Comparison of ENCODE assay signal across 8 cellular contexts in the genomic region with DNA sequence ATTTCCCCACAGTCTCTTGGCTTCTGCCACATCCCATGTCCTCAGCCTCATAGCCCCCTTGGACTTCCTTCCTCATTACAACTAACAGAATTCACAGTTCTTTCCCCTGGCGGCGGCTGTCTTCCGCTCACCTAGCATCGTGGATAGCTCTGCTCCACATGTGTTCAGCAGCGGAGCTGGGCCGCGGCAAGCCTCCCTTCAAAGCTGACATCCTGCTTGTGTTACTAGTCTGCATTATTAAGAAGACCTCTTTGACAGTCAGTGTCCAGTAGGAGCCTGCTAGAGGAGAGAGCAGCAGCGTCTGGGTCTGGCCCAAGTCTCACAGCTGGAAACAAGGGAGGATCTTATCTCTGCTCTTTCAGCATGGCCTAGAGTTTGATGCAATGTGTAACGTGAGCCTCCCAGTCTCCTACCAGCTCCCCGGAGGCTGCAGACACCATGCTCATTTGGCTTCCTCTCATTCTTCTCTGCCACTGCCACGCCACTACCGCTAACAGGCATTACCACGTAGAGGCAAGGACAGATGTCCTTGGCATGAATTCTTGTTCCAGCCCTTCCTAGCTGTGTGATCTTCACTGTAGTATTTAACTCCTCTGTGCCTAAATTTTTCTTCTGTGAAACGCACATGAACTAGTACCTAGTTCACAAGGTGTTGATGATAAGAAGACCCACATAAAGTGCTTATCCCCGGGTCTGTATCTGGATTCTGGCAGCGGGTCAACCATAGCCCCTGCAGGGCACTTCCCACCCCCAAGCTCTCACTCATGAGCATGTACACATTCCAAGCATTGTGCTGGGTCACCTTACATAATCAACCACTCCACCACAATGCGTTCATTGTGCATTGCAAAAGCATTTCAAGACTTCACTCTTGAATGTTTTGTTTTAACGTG.
A peak's percentile ranks its signal among the peaks of the same experiment; 100 is the strongest.
DNase-seq lines count a peak whose midpoint lies in the region; ATAC-seq and TF ChIP-seq lines count a peak whose summit lies in the region.

No MANE protein-coding gene starts in this region.

- H3K27ac Mint-ChIP-seq in chondrocyte (ENCODE audit: unreplicated experiment) = peak overlapping the region; percentile 74
- peak overlapping the region in 5 of 6 donors; percentile 24 to 96 (median 48) for H3K27ac Mint-ChIP-seq in naive B cell

- ATAC-seq in naive B cell (ENCODE audit: low read depth in 2 of 2) (peak in 1 of 2 donors; percentile 25), GM19351 (IDR thresholded peaks at IDR 0.05; ENCODE audit: unreplicated experiment) (no peak)
- ATAC-seq in activated CD4-positive, CD25-positive, alpha-beta regulatory T cell treated with anti-CD3 and anti-CD28 coated beads, Interleukin-2, amount 50 U/mL, for 24 hours = no peak

- no peak overlapping the region for H3K27ac ChIP-seq in osteoblast (ENCODE audit: low read depth, low read length)

- no peak overlapping the region for H3K4me2 ChIP-seq in osteoblast (ENCODE audit: insufficient read depth, low read length)

- H3K4me1 ChIP-seq in osteoblast (ENCODE audit: insufficient read depth, low read length) = peaks cover 9% of the 10 kb centered on the region

- H4K20me1 ChIP-seq in osteoblast (ENCODE audit: insufficient read depth, low read length) = no peaks in the 10 kb centered on the region

- H3K79me2 ChIP-seq in osteoblast (ENCODE audit: insufficient read depth, low read length) = no peaks in the 10 kb centered on the region

- H3K36me3 ChIP-seq in osteoblast (ENCODE audit: insufficient read depth, low read length) = no peaks in the 10 kb centered on the region

- H3K9me3 Mint-ChIP-seq in chondrocyte (ENCODE audit: low read depth) = no peaks in the 10 kb centered on the region
- H3K9me3 Mint-ChIP-seq in naive B cell = no peaks in the 10 kb centered on the region

- DNase-seq in EH (ENCODE audit: low read depth) = peak; percentile 53
- DNase-seq in NCI-H460 (ENCODE audit: extremely low read depth, low read depth) = peak; percentile 6
- DNase-seq in chondrocyte (ENCODE audit: low spot score) = no peak
- no peak for DNase-seq in naive B cell
- no peak for DNase-seq in hepatic stellate cell (ENCODE audit: low spot score)
- no peak for DNase-seq in osteoblast (ENCODE audit: insufficient read length, low spot score, missing footprints)

- no peak for TF ChIP-seq CTCF in chondrocyte (IDR thresholded peaks at IDR 0.05)
- no peak for TF ChIP-seq CTCF in osteoblast (IDR thresholded peaks at IDR 0.05; ENCODE audit: extremely low read depth, low read depth, low read length)

- H2AFZ ChIP-seq in osteoblast (ENCODE audit: low read length) = no peak overlapping the region

- peaks cover 24% of the 10 kb centered on the region for H3K27me3 ChIP-seq in osteoblast (ENCODE audit: insufficient read depth, low read length)

- peaks cover 6% of the 10 kb centered on the region for H3K27me3 Mint-ChIP-seq in chondrocyte (ENCODE audit: low read depth)
- H3K27me3 Mint-ChIP-seq in naive B cell = no peaks in the 10 kb centered on the region

- no peaks in the 10 kb centered on the region for H3K9me3 ChIP-seq in osteoblast (ENCODE audit: low read depth, low read length)

- H3K4me3 Mint-ChIP-seq in chondrocyte (ENCODE audit: unreplicated experiment) (no peak overlapping the region), naive B cell (peak overlapping the region in 6 of 8 donors; percentile 5 to 66 (median 34))

- H3K36me3 Mint-ChIP-seq in chondrocyte (ENCODE audit: low read depth) (no peaks in the 10 kb centered on the region), naive B cell (no peaks in the 10 kb centered on the region)

- no peak overlapping the region for H3K4me3 ChIP-seq in osteoblast (ENCODE audit: insufficient read depth, low read length)

- H3K4me1 Mint-ChIP-seq in chondrocyte (ENCODE audit: low read depth) (peaks cover 18% of the 10 kb centered on the region), naive B cell (peaks cover 24 to 37% (median 26%) of the 10 kb centered on the region in 3 donors)

Comparison
In these comparisons a context has a peak if more than half of its experiments do, and no peak if none do; other contexts are left out.
1. DNase-seq: peak in EH (single experiment) and NCI-H460 (single experiment); none in chondrocyte (single experiment), naive B cell (single experiment), hepatic stellate cell (single experiment) and osteoblast (single experiment).